In the genomic region with DNA sequence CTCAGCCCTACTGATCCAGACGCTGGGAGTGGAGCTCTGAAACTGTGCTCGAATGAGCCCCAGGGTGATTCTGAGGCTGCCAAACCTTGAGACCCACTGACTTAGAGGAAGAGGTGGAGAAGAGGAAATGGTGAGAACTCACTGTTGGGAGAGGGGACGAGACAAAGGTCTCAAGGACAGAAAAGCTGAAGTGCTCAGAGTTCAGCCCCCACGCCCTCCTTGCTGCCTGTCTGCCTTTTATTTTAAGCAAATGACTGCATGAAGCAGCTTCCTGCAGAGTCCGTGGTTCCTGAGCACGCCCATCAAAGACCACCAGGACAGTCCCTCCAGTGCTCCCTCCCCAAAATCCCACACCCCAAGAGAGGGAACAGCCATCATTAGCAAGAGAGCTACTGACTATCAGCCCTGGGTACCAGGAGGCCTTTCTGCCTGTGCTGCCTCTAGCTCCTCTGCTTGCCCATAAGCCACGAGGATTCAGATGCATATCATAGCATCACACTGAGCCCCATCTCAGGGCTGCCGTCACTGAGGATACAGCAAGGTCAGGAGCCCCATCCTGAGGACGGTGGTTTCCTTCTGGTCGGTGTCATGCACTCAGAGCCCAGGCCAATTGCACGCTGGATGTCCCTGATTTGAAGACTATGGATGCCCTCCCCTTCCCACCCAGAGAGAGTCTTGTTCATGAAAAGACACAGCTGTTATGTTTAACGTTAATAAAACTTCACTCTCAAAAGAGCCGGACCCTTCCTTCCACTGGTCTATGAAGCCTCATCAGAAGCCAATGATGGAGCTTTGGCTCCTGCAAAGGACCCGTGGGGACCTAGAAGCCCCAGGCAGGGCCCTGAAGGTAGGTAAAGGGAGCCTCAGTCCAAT, we compare ENCODE assay signal across 8 cellular contexts. TPM values are rescaled to one million over a fixed set of nuclear protein-coding genes. Genes with fewer than 3 reads are reported as not detected.
DNase-seq lines count a peak whose midpoint lies in the region; ATAC-seq and TF ChIP-seq lines count a peak whose summit lies in the region.

No MANE protein-coding gene starts in this region.

- no peaks in the 10 kb centered on the region for H3K36me3 ChIP-seq in SU-DHL-6 (ENCODE audit: low read length)
- peaks cover 0 to 15% of the 10 kb centered on the region in 2 donors for H3K36me3 ChIP-seq in duodenal mucosa (ENCODE audit: control insufficient read depth in 1 of 2, insufficient read depth in 2 of 2, low read length in 2 of 2)
- H3K36me3 ChIP-seq in GM23248 (ENCODE audit: low read depth) = no peaks in the 10 kb centered on the region

- peak; percentile 47 for TF ChIP-seq POLR2A in GM18505 (IDR thresholded peaks at IDR 0.05; ENCODE audit: borderline replicate concordance, extremely low read depth, insufficient read depth, insufficient read length)

- H3K27ac ChIP-seq in SU-DHL-6 (ENCODE audit: low read depth, low read length) (peak overlapping the region; percentile 74), duodenal mucosa (ENCODE audit: low read depth, low read length) (peak overlapping the region; percentile 41), GM23248 (no peak overlapping the region)

- in situ Hi-C loops in GM23248 (cut with MboI) = no loop called here

- WGBS in GM23248 (ENCODE audit: low coverage in 1 of 2, low lambda C conversion rate in 2 of 2, missing lambda C conversion rate in 2 of 2), 2 experiments = 83 to 87% methylated on average over 14 of the region's 14 CpGs

- H3K4me1 ChIP-seq in duodenal mucosa (ENCODE audit: control insufficient read depth in 1 of 2, insufficient read depth in 2 of 2, low read length in 2 of 2) = peaks cover 68 to 73% of the 10 kb centered on the region in 2 donors
- peaks cover 40% of the 10 kb centered on the region for H3K4me1 ChIP-seq in GM23248 (ENCODE audit: insufficient read depth)

- H4K20me1 ChIP-seq in SU-DHL-6 (ENCODE audit: low read depth, low read length) (no peaks in the 10 kb centered on the region), GM23248 (ENCODE audit: insufficient read depth) (no peaks in the 10 kb centered on the region)

- H3K4me3 ChIP-seq in SU-DHL-6 (ENCODE audit: insufficient read depth, low read length, poor library complexity, severe bottlenecking) (no peak overlapping the region), duodenal mucosa (ENCODE audit: low read depth in 1 of 2, low read length in 2 of 2) (peak overlapping the region in 1 of 2 donors; percentile 15), GM23248 (no peak overlapping the region)

- no peaks in the 10 kb centered on the region for H3K27me3 ChIP-seq in SU-DHL-6 (ENCODE audit: low read length)
- H3K27me3 ChIP-seq in duodenal mucosa (ENCODE audit: control insufficient read depth in 1 of 2, insufficient read depth in 2 of 2, low read length in 2 of 2) = no peaks in the 10 kb centered on the region
- no peaks in the 10 kb centered on the region for H3K27me3 ChIP-seq in GM23248 (replicated peaks; ENCODE audit: insufficient read depth)

- peak overlapping the region; percentile 29; the same call in 1 of the 2 replicates for H3K9ac ChIP-seq in SU-DHL-6 (ENCODE audit: low read length)
- H3K9ac ChIP-seq in duodenal mucosa (ENCODE audit: low read depth in 1 of 2, low read length in 2 of 2) = peak overlapping the region; percentile 4 to 9
- H3K9ac ChIP-seq in GM23248 = no peak overlapping the region

- ATAC-seq in GM18505 (IDR thresholded peaks at IDR 0.05; ENCODE audit: unreplicated experiment) = no peak

- DNase-seq in pons (ENCODE audit: low spot score) (peak; percentile 52), GM23248 (no peak), NCI-H187 (lab: John Stamatoyannopoulos, UW) (no peak), occipital lobe (lab: John Stamatoyannopoulos, UW) (no peak), NCI-H2196 (lab: John Stamatoyannopoulos, UW; ENCODE audit: unreplicated experiment) (no peak)

- peak overlapping the region; percentile 48 for H3K4me2 ChIP-seq in SU-DHL-6 (ENCODE audit: low read depth, low read length, poor library complexity, severe bottlenecking)
- no peak overlapping the region for H3K4me2 ChIP-seq in GM23248 (ENCODE audit: unreplicated experiment)

- TF ChIP-seq CTCF in SU-DHL-6 (IDR thresholded peaks at IDR 0.05; ENCODE audit: insufficient read depth, low read length, poor library complexity, severe bottlenecking) = no peak

- H3K9me2 ChIP-seq in SU-DHL-6 (replicated peaks; ENCODE audit: insufficient read depth, low read length) = no peaks in the 10 kb centered on the region
- no peaks in the 10 kb centered on the region for H3K9me2 ChIP-seq in GM23248 (ENCODE audit: insufficient read depth)

- no peaks in the 10 kb centered on the region for H3K9me3 ChIP-seq in SU-DHL-6 (ENCODE audit: insufficient read depth, low read length)
- no peaks in the 10 kb centered on the region for H3K9me3 ChIP-seq in duodenal mucosa (ENCODE audit: control insufficient read depth in 1 of 2, low read length in 2 of 2)
- H3K9me3 ChIP-seq in GM23248 (ENCODE audit: low read depth) = no peaks in the 10 kb centered on the region

- peaks cover 62% of the 10 kb centered on the region for H3F3A ChIP-seq in SU-DHL-6 (ENCODE audit: insufficient read depth)
- peaks cover 37% of the 10 kb centered on the region for H3F3A ChIP-seq in GM23248 (ENCODE audit: insufficient read depth)

- H3K79me2 ChIP-seq in SU-DHL-6 (ENCODE audit: insufficient read depth, low read length) = peaks cover 78% of the 10 kb centered on the region
- H3K79me2 ChIP-seq in GM23248 (ENCODE audit: insufficient read depth) = peaks cover 87% of the 10 kb centered on the region

- H2AFZ ChIP-seq in SU-DHL-6 (ENCODE audit: low read depth, low read length, severe bottlenecking) (no peak overlapping the region), GM23248 (no peak overlapping the region)

RNA-seq across cellular contexts. Expression of gene COTL1, which starts 20.1 kb away (rescaled TPM):
- total RNA-seq in GM23248 (2014; rRNA removed; shearing (Covaris generic)) = 144 and 145 TPM in 2 replicates
- 370 and 399 TPM in 2 replicates for polyA plus RNA-seq in GM23248 (2016; fragmentation: Nextera tagmentation; extraction: Ambion mirVana)
- 89.7 TPM for total RNA-seq in occipital lobe

RNA-seq across cellular contexts. Expression of gene KLHL36, which starts 50.6 kb away (rescaled TPM):
- total RNA-seq in GM23248 (2014; rRNA removed; shearing (Covaris generic)) = 68.0 and 83.9 TPM in 2 replicates
- 18.1 and 20.5 TPM in 2 replicates for polyA plus RNA-seq in GM23248 (2016; fragmentation: Nextera tagmentation; extraction: Ambion mirVana)
- total RNA-seq in occipital lobe = 75.2 TPM
